ENCODE assay signal across 8 cellular contexts in genomic region chr12:24902521-24903304, GRCh38. TPM values are rescaled to one million over a fixed set of nuclear protein-coding genes. Genes with fewer than 3 reads are reported as not detected.
DNase-seq lines count a peak whose midpoint lies in the region; ATAC-seq and TF ChIP-seq lines count a peak whose summit lies in the region.

No MANE protein-coding gene starts in this region.

- ATAC-seq in HG02678 (IDR thresholded peaks at IDR 0.05; ENCODE audit: unreplicated experiment) = peak; percentile 55
- peak; percentile 71 for ATAC-seq in Right ventricle myocardium superior (ENCODE audit: poor library complexity)
- ATAC-seq in omental fat pad (ENCODE audit: low FRiP score) = peak; percentile 35

- intact Hi-C loops in Right ventricle myocardium superior (cut with DNase I) = no loop called here

- H3K36me3 Mint-ChIP-seq in activated naive CD4-positive, alpha-beta T cell treated with anti-CD3 and anti-CD28 coated beads, Interleukin-2, amount 10 ng/mL, durations not matched to agents 7 days and 5 days = peaks cover 1% of the 10 kb centered on the region

- no peaks in the 10 kb centered on the region for H3K9me3 Mint-ChIP-seq in activated naive CD4-positive, alpha-beta T cell treated with anti-CD3 and anti-CD28 coated beads, Interleukin-2, amount 10 ng/mL, durations not matched to agents 7 days and 5 days

- peaks cover 4% of the 10 kb centered on the region for H3K27me3 Mint-ChIP-seq in activated naive CD4-positive, alpha-beta T cell treated with anti-CD3 and anti-CD28 coated beads, Interleukin-2, amount 10 ng/mL, durations not matched to agents 7 days and 5 days

- CTCF ChIA-PET in activated naive CD4-positive, alpha-beta T cell treated with anti-CD3 and anti-CD28 coated beads, Interleukin-2, amount 10 ng/mL, durations not matched to agents 7 days and 5 days (lab: Charles Lee) = interaction anchor here (1.0 kb wide), 1 partner anchor 50 kb away, joined by 4 read pairs; no protein-coding TSS in a partner anchor

- peaks cover 26% of the 10 kb centered on the region for H3K4me1 Mint-ChIP-seq in activated naive CD4-positive, alpha-beta T cell treated with anti-CD3 and anti-CD28 coated beads, Interleukin-2, amount 10 ng/mL, durations not matched to agents 7 days and 5 days

- peak overlapping the region; percentile 87 for H3K4me3 Mint-ChIP-seq in activated naive CD4-positive, alpha-beta T cell treated with anti-CD3 and anti-CD28 coated beads, Interleukin-2, amount 10 ng/mL, durations not matched to agents 7 days and 5 days

- peak overlapping the region; percentile 65; the same call in 1 of the 2 replicates for H3K4me3 ChIP-seq in GM08714 (ENCODE audit: low read length)

- H3K27ac Mint-ChIP-seq in activated naive CD4-positive, alpha-beta T cell treated with anti-CD3 and anti-CD28 coated beads, Interleukin-2, amount 10 ng/mL, durations not matched to agents 7 days and 5 days = peak overlapping the region; percentile 80

- TF ChIP-seq CTCF in omental fat pad (IDR thresholded peaks at IDR 0.05) = no peak

- peak; percentile 52 for DNase-seq in activated naive CD4-positive, alpha-beta T cell treated with anti-CD3 and anti-CD28 coated beads, Interleukin-2, amount 10 ng/mL, durations not matched to agents 7 days and 5 days
- DNase-seq in Right ventricle myocardium superior (peak; percentile 62), omental fat pad (ENCODE audit: low spot score) (no peak), cerebellar nuclear complex (lab: John Stamatoyannopoulos, UW) (no peak), GF-D8 (lab: John Stamatoyannopoulos, UW) (no peak), epidermal melanocyte (ENCODE audit: insufficient read length, low spot score) (no peak)

RNA-seq across cellular contexts. Expression of gene BCAT1, which starts 46.2 kb away (rescaled TPM):
- total RNA-seq in Right ventricle myocardium superior = 5.1 TPM
- total RNA-seq in omental fat pad = 10 to 100 TPM; 33.7 to 53.4 (median 44.4) TPM

Comparison
In these comparisons a context has a peak if more than half of its experiments do, and no peak if none do; other contexts are left out.
1. DNase-seq: peak in activated naive CD4-positive, alpha-beta T cell treated with anti-CD3 and anti-CD28 coated beads, Interleukin-2, amount 10 ng/mL, durations not matched to agents 7 days and 5 days (single experiment) and Right ventricle myocardium superior (single experiment); none in omental fat pad (single experiment), cerebellar nuclear complex (0 of 2), GF-D8 (single experiment) and epidermal melanocyte (single experiment).
2. Peak in every context shown above with its lines, with median percentiles within 50 percentile points of each other: ATAC-seq.